Comparison of ENCODE assay signal across 12 cellular contexts in the genomic region with DNA sequence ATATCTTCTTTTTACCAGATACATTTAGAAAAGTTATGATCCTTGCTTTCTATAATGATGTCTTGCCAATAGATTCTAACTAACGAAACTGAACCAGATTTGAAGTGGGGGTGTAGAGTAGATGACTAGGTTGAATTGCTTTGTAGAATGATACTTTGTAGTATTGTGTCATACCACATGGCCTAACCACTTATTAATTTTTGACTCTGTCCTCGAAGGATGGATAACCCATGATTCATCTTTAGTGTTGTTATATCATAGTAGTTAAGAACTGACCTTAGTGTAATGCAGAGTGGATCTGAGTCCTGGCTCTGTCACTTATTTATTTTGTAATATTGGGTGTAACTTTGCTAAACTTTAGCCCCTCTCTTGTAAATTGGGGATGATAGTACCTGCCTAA. TPM values are rescaled to one million over a fixed set of nuclear protein-coding genes. Genes with fewer than 3 reads are reported as not detected.
A peak's percentile ranks its signal among the peaks of the same experiment; 100 is the strongest.
DNase-seq lines count a peak whose midpoint lies in the region; ATAC-seq and TF ChIP-seq lines count a peak whose summit lies in the region.
"Had no signal": no experiment of that assay in that cellular context is flagged by ENCODE, and none has a peak within 500 bp of the region (broad histone marks: within the 10 kb centered on the region; RNA-seq: fewer than 3 reads in every experiment).

No MANE protein-coding gene starts in this region.

- in situ Hi-C loops in Caki2 (cut with HindIII; ENCODE audit: low pct_unique_long_range_greater_than_20kb, low sequenced_read_pairs) (no loop called here), brain microvascular endothelial cell (cut with HindIII; ENCODE audit: low pct_ligation_motif_present, low sequenced_read_pairs) (no loop called here)

- DNase-seq in Caki2 (ENCODE audit: low read depth) (peak; percentile 58), HT1080 (ENCODE audit: low read depth) (peak; percentile 62), brain microvascular endothelial cell (peak; percentile 42), omental fat pad (ENCODE audit: low spot score) (no peak), NCI-H2196 (lab: John Stamatoyannopoulos, UW; ENCODE audit: unreplicated experiment) (no peak), T-helper 9 cell (no peak), NCI-H524 (lab: John Stamatoyannopoulos, UW) (no peak)
- DNase-seq: activated CD4-positive, alpha-beta T cell treated with anti-CD3 and anti-CD28 coated beads, Interleukin-2, amount 50 U/mL, for 1 hour; body of pancreas; NCI-H1105; RPMI8226 had no signal

- no peak overlapping the region for H3K27ac ChIP-seq in brain microvascular endothelial cell
- H3K27ac ChIP-seq: body of pancreas had no signal

- H3K27me3 ChIP-seq in brain microvascular endothelial cell (replicated peaks) = no peaks in the 10 kb centered on the region
- H3K27me3 ChIP-seq: body of pancreas had no signal

- TF ChIP-seq CTCF in brain microvascular endothelial cell (IDR thresholded peaks at IDR 0.05; ENCODE audit: low read depth, low read length, missing control alignments) (no peak), omental fat pad (IDR thresholded peaks at IDR 0.05) (no peak)

- ATAC-seq in omental fat pad (ENCODE audit: low FRiP score) = peak; percentile 24
- no peak for ATAC-seq in GM18502 (IDR thresholded peaks at IDR 0.05; ENCODE audit: poor library complexity, unreplicated experiment)
- ATAC-seq: body of pancreas had no signal

- no peaks in the 10 kb centered on the region for H3K36me3 ChIP-seq in brain microvascular endothelial cell (replicated peaks)

- H3K4me3 ChIP-seq in brain microvascular endothelial cell (ENCODE audit: low read depth, low read length) = no peak overlapping the region
- H3K4me3 ChIP-seq: body of pancreas had no signal

RNA-seq across cellular contexts. Expression of a gene that starts 4.5 kb away (rescaled TPM):
- 12.6 and 36.9 TPM in 2 replicates for total RNA-seq in Caki2 (2014; rRNA removed; shearing (Covaris generic); ENCODE audit: low replicate concordance)
- total RNA-seq in HT1080 (2014; rRNA removed; shearing (Covaris generic)) = 37.6 and 39.9 TPM in 2 replicates
- 14.9 and 19.9 TPM in 2 replicates for polyA plus RNA-seq in HT1080 (2015; cell fraction: cytosol; rRNA removed)
- polyA plus RNA-seq in HT1080 (2015; cell fraction: nucleus; rRNA removed) = 27.5 and 30.2 TPM in 2 replicates
- 10 to 100 TPM; 37.7 to 68.9 (median 58.4) TPM for total RNA-seq in omental fat pad

Comparison
In these comparisons a context has a peak if more than half of its experiments do, and no peak if none do; other contexts are left out.
1. DNase-seq: peak in Caki2 (single experiment), HT1080 (single experiment) and brain microvascular endothelial cell (single experiment); none in omental fat pad (single experiment), NCI-H2196 (single experiment), T-helper 9 cell (single experiment) and NCI-H524 (0 of 2).